ENCODE assay signal across 10 cellular contexts in the genomic region with DNA sequence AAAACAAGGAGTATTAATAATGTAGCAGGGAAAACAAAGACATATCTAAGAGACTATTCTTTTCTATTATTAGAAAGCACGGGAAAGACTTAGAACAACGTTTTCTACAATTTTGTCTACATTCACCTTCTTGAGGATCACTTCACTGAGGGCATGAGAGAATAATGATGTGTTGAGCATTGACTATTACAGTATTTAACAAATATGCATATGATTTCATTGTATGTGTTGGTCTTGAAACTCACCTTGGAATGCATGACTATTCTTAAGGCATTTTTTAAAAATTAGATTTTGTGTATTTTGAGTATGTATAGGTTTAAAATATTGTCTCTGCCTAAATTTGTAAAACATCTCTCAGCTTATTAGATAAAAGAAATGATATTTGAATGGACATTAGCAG. TPM values are rescaled to one million over a fixed set of nuclear protein-coding genes. Genes with fewer than 3 reads are reported as not detected.
DNase-seq lines count a peak whose midpoint lies in the region; ATAC-seq, FAIRE-seq and TF ChIP-seq lines count a peak whose summit lies in the region.
"Had no signal": no experiment of that assay in that cellular context is flagged by ENCODE, and none has a peak within 500 bp of the region (broad histone marks: within the 10 kb centered on the region; RNA-seq: fewer than 3 reads in every experiment).

No MANE protein-coding gene starts in this region.

- peaks cover 8% of the 10 kb centered on the region for H3K27me3 Mint-ChIP-seq in stimulated activated naive CD8-positive, alpha-beta T cell treated with anti-CD3 and anti-CD28 coated beads, Interleukin-15, Interleukin-2, amounts not matched to agents 100 ng/mL and 50 ng/mL, for 24 hours
- no peaks in the 10 kb centered on the region for H3K27me3 Mint-ChIP-seq in stimulated activated naive CD8-positive, alpha-beta T cell treated with anti-CD3 and anti-CD28 coated beads, Interleukin-15, amount 100 ng/mL, for 72 hours

- intact Hi-C loops in kidney (cut with DNase I), result no loop called here

- H3K27me3 ChIP-seq in adipocyte (replicated peaks; ENCODE audit: control insufficient read depth, insufficient read depth, low read length), result no peaks in the 10 kb centered on the region
- H3K27me3 ChIP-seq: upper lobe of left lung had no signal

- peaks cover 10% of the 10 kb centered on the region for H3K4me1 Mint-ChIP-seq in stimulated activated naive CD8-positive, alpha-beta T cell treated with anti-CD3 and anti-CD28 coated beads, Interleukin-15, Interleukin-2, amounts not matched to agents 100 ng/mL and 50 ng/mL, for 24 hours (ENCODE audit: low read depth)
- H3K4me1 Mint-ChIP-seq in stimulated activated naive CD8-positive, alpha-beta T cell treated with anti-CD3 and anti-CD28 coated beads, Interleukin-15, amount 100 ng/mL, for 72 hours, result peaks cover 12% of the 10 kb centered on the region

- H3K36me3 ChIP-seq in adipocyte (ENCODE audit: control insufficient read depth, insufficient read depth, low read length, severe bottlenecking) (no peaks in the 10 kb centered on the region), kidney (ENCODE audit: control insufficient read depth in 1 of 2, insufficient read depth in 2 of 2, low read length in 2 of 2) (no peaks in the 10 kb centered on the region)
- H3K36me3 ChIP-seq: upper lobe of left lung had no signal

- H3K4me1 ChIP-seq in adipocyte (ENCODE audit: control insufficient read depth, insufficient read depth, low read length) (peaks cover 22% of the 10 kb centered on the region), kidney (ENCODE audit: control insufficient read depth in 1 of 2, insufficient read depth in 1 of 2, low read depth in 1 of 2, low read length in 2 of 2) (no peaks in the 10 kb centered on the region)

- no peak for ATAC-seq in stimulated activated naive CD8-positive, alpha-beta T cell treated with anti-CD3 and anti-CD28 coated beads, Interleukin-15, amount 100 ng/mL, for 72 hours

- FAIRE-seq in kidney (lab: Jason Lieb, UNC), result no peak

- H3K9me3 Mint-ChIP-seq in stimulated activated naive CD8-positive, alpha-beta T cell treated with anti-CD3 and anti-CD28 coated beads, Interleukin-15, Interleukin-2, amounts not matched to agents 100 ng/mL and 50 ng/mL, for 24 hours, result no peaks in the 10 kb centered on the region
- H3K9me3 Mint-ChIP-seq in stimulated activated naive CD8-positive, alpha-beta T cell treated with anti-CD3 and anti-CD28 coated beads, Interleukin-15, amount 100 ng/mL, for 72 hours, result no peaks in the 10 kb centered on the region

- DNase-seq in stimulated activated naive CD8-positive, alpha-beta T cell treated with anti-CD3 and anti-CD28 coated beads, Interleukin-15, amount 100 ng/mL, for 72 hours, result no peak
- DNase-seq in adipocyte (ENCODE audit: low read depth) (peak; percentile 40), kidney (no peak), germinal center (ENCODE audit: low spot score) (no peak), MV-4-11 (lab: John Stamatoyannopoulos, UW) (no peak), GM19240 (ENCODE audit: insufficient read length, low spot score) (no peak)
- DNase-seq in stimulated activated naive CD4-positive, alpha-beta T cell treated with Interleukin-2 at 50 U/mL for 16 hours (lab: John Stamatoyannopoulos, UW), result no peak
- DNase-seq: activated gamma-delta T cell, upper lobe of left lung had no signal

- peak overlapping the region; percentile 86 for H3K4me3 Mint-ChIP-seq in stimulated activated naive CD8-positive, alpha-beta T cell treated with anti-CD3 and anti-CD28 coated beads, Interleukin-15, Interleukin-2, amounts not matched to agents 100 ng/mL and 50 ng/mL, for 24 hours
- peak overlapping the region in 1 of 2 donors; percentile 12 for H3K4me3 Mint-ChIP-seq in stimulated activated naive CD8-positive, alpha-beta T cell treated with anti-CD3 and anti-CD28 coated beads, Interleukin-15, amount 100 ng/mL, for 72 hours

- peak overlapping the region; percentile 97 for H3K4me3 ChIP-seq in adipocyte (ENCODE audit: low read length)
- H3K4me3 ChIP-seq in kidney (ENCODE audit: low read length in 2 of 2), result peak overlapping the region; percentile 78 to 92

- no peak overlapping the region for H3K27ac Mint-ChIP-seq in stimulated activated naive CD8-positive, alpha-beta T cell treated with anti-CD3 and anti-CD28 coated beads, Interleukin-15, Interleukin-2, amounts not matched to agents 100 ng/mL and 50 ng/mL, for 24 hours
- no peak overlapping the region for H3K27ac Mint-ChIP-seq in stimulated activated naive CD8-positive, alpha-beta T cell treated with anti-CD3 and anti-CD28 coated beads, Interleukin-15, amount 100 ng/mL, for 72 hours

- H3K27ac ChIP-seq in kidney (ENCODE audit: low read depth in 2 of 2, low read length in 2 of 2), result no peak overlapping the region

- no peak for TF ChIP-seq CTCF in kidney (IDR thresholded peaks at IDR 0.05; ENCODE audit: borderline replicate concordance, extremely low read depth, insufficient read depth)

- H3K9ac ChIP-seq in adipocyte (ENCODE audit: low read length), result peak overlapping the region; percentile 86
- peak overlapping the region in 1 of 2 donors; percentile 79 for H3K9ac ChIP-seq in kidney (ENCODE audit: low read length in 2 of 2)

- H3K9me3 ChIP-seq in adipocyte (ENCODE audit: control insufficient read depth, low read length) (no peaks in the 10 kb centered on the region), kidney (ENCODE audit: control insufficient read depth in 1 of 2, low read length in 2 of 2) (no peaks in the 10 kb centered on the region)
- H3K9me3 ChIP-seq: upper lobe of left lung had no signal

- no peaks in the 10 kb centered on the region for H3K36me3 Mint-ChIP-seq in stimulated activated naive CD8-positive, alpha-beta T cell treated with anti-CD3 and anti-CD28 coated beads, Interleukin-15, Interleukin-2, amounts not matched to agents 100 ng/mL and 50 ng/mL, for 24 hours (ENCODE audit: low read depth)

RNA-seq across cellular contexts. Expression of a gene that starts 1.2 kb away (rescaled TPM):
- total RNA-seq in kidney, result 13.2 TPM
- polyA plus RNA-seq in kidney (ENCODE audit: insufficient read depth, low read depth, low replicate concordance), result 1.4 TPM
